16 cellular contexts compared by ENCODE assay signal in genomic region chr3:153246805-153247204, GRCh38.
DNase-seq lines count a peak whose midpoint lies in the region; ATAC-seq and TF ChIP-seq lines count a peak whose summit lies in the region.
"Had no signal": no experiment of that assay in that cellular context is flagged by ENCODE, and none has a peak within 500 bp of the region (broad histone marks: within the 10 kb centered on the region; RNA-seq: fewer than 3 reads in every experiment).

No MANE protein-coding gene starts in this region.

- in situ Hi-C loops in astrocyte of the spinal cord (cut with HindIII; ENCODE audit: low sequenced_read_pairs) = no loop called here

- intact Hi-C loops in heart right ventricle (cut with DNase I) = no loop called here
- intact Hi-C loops in left ventricle myocardium inferior (cut with micrococcal nuclease) = no loop called here
- intact Hi-C loops in left lung (cut with DNase I) = no loop called here
- intact Hi-C loops in vagina (cut with DNase I) = no loop called here

- peak overlapping the region in 6 of 10 donors; percentile 17 to 82 (median 44) for H3K27ac ChIP-seq in heart right ventricle
- H3K27ac ChIP-seq in left ventricle myocardium inferior (replicated peaks) = no peak overlapping the region
- peak overlapping the region; percentile 62 to 82 for H3K27ac ChIP-seq in left lung
- peak overlapping the region; percentile 31 for H3K27ac ChIP-seq in vagina

- peaks cover 5 to 9% of the 10 kb centered on the region in 2 donors for H3K4me1 Mint-ChIP-seq in stimulated activated naive B cell treated with anti-CD40 and anti-IgM and Interleukin-4, amounts not matched to agents 10 μg/mL and 1 μg/mL and 100 μg/mL, for 72 hours
- H3K4me1 Mint-ChIP-seq: activated naive CD8-positive, alpha-beta T cell treated with anti-CD3 and anti-CD28 coated beads, Interleukin-2, amount 10 ng/mL, durations not matched to agents 7 days and 5 days; stimulated activated naive CD8-positive, alpha-beta T cell treated with anti-CD3 and anti-CD28 coated beads, Interleukin-15, amount 100 ng/mL, for 72 hours had no signal

- H3K27me3 ChIP-seq in heart right ventricle (no peaks in the 10 kb centered on the region), left ventricle myocardium inferior (ENCODE audit: low read depth) (no peaks in the 10 kb centered on the region), left lung (no peaks in the 10 kb centered on the region), vagina (no peaks in the 10 kb centered on the region)

- H3K4me3 Mint-ChIP-seq in stimulated activated naive B cell treated with anti-CD40 and anti-IgM and Interleukin-4, amounts not matched to agents 10 μg/mL and 1 μg/mL and 100 μg/mL, for 72 hours = no peak overlapping the region
- H3K4me3 Mint-ChIP-seq: activated naive CD8-positive, alpha-beta T cell treated with anti-CD3 and anti-CD28 coated beads, Interleukin-2, amount 10 ng/mL, durations not matched to agents 7 days and 5 days; stimulated activated naive CD8-positive, alpha-beta T cell treated with anti-CD3 and anti-CD28 coated beads, Interleukin-15, amount 100 ng/mL, for 72 hours; T-helper 2 cell treated with Interferon-gamma antibody and Interleukin-4, amounts not matched to agents 5 μg/mL and 100 μg/mL, for 36 hours had no signal

- H3K27ac Mint-ChIP-seq in stimulated activated naive B cell treated with anti-CD40 and anti-IgM and Interleukin-4, amounts not matched to agents 10 μg/mL and 1 μg/mL and 100 μg/mL, for 72 hours = no peak overlapping the region
- H3K27ac Mint-ChIP-seq: activated naive CD8-positive, alpha-beta T cell treated with anti-CD3 and anti-CD28 coated beads, Interleukin-2, amount 10 ng/mL, durations not matched to agents 7 days and 5 days; T-helper 2 cell treated with Interferon-gamma antibody and Interleukin-4, amounts not matched to agents 5 μg/mL and 100 μg/mL, for 36 hours had no signal

- H3K4me1 ChIP-seq in heart right ventricle = peaks cover 0 to 36% (median 0%) of the 10 kb centered on the region in 9 donors
- H3K4me1 ChIP-seq in left ventricle myocardium inferior = no peaks in the 10 kb centered on the region
- peaks cover 3 to 29% of the 10 kb centered on the region in 2 donors for H3K4me1 ChIP-seq in left lung
- no peaks in the 10 kb centered on the region for H3K4me1 ChIP-seq in vagina

- DNase-seq in heart right ventricle (no peak), left ventricle myocardium inferior (no peak), astrocyte of the spinal cord (ENCODE audit: low read depth, low spot score) (peak; percentile 77), left lung (no peak), vagina (ENCODE audit: extremely low spot score in 2 of 2) (no peak), COLO668 (lab: John Stamatoyannopoulos, UW; ENCODE audit: unreplicated experiment) (no peak)
- no peak for DNase-seq in stimulated activated naive B cell treated with anti-CD40 and anti-IgM and Interleukin-4, amounts not matched to agents 10 μg/mL and 1 μg/mL and 100 μg/mL, for 72 hours
- DNase-seq: ACHN; activated CD8-positive, alpha-beta memory T cell treated with anti-CD3 and anti-CD28 coated beads for 24 hours; activated naive CD8-positive, alpha-beta T cell treated with anti-CD3 and anti-CD28 coated beads, Interleukin-2, amount 10 ng/mL, durations not matched to agents 7 days and 5 days; GF-D8; NCI-H748 treated with DMSO at 0.1 percent for 48 hours; stimulated activated CD4-positive, alpha-beta T cell treated with anti-CD3 and anti-CD28 coated beads, Interleukin-2, amount 100 ng/mL, for 24 hours; stimulated activated naive CD8-positive, alpha-beta T cell treated with anti-CD3 and anti-CD28 coated beads, Interleukin-15, amount 100 ng/mL, for 72 hours had no signal

- no peak overlapping the region for H3K4me3 ChIP-seq in heart right ventricle
- H3K4me3 ChIP-seq in left ventricle myocardium inferior = no peak overlapping the region
- no peak overlapping the region for H3K4me3 ChIP-seq in astrocyte of the spinal cord (ENCODE audit: low read depth, low read length)
- no peak overlapping the region for H3K4me3 ChIP-seq in left lung
- no peak overlapping the region for H3K4me3 ChIP-seq in vagina

- WGBS in heart right ventricle, 2 donors = 29 to 34% methylated on average over 1 of the region's 1 CpG

- peaks cover 0 to 6% of the 10 kb centered on the region in 2 donors for H3K27me3 Mint-ChIP-seq in stimulated activated naive B cell treated with anti-CD40 and anti-IgM and Interleukin-4, amounts not matched to agents 10 μg/mL and 1 μg/mL and 100 μg/mL, for 72 hours
- H3K27me3 Mint-ChIP-seq: activated naive CD8-positive, alpha-beta T cell treated with anti-CD3 and anti-CD28 coated beads, Interleukin-2, amount 10 ng/mL, durations not matched to agents 7 days and 5 days; stimulated activated naive CD8-positive, alpha-beta T cell treated with anti-CD3 and anti-CD28 coated beads, Interleukin-15, amount 100 ng/mL, for 72 hours had no signal

- TF ChIP-seq POLR2A in vagina (IDR thresholded peaks at IDR 0.05) = no peak

- H3K9me3 Mint-ChIP-seq in stimulated activated naive B cell treated with anti-CD40 and anti-IgM and Interleukin-4, amounts not matched to agents 10 μg/mL and 1 μg/mL and 100 μg/mL, for 72 hours = peaks cover 0 to 3% of the 10 kb centered on the region in 2 donors
- H3K9me3 Mint-ChIP-seq: stimulated activated naive CD8-positive, alpha-beta T cell treated with anti-CD3 and anti-CD28 coated beads, Interleukin-15, amount 100 ng/mL, for 72 hours had no signal

- TF ChIP-seq CTCF in heart right ventricle (IDR thresholded peaks at IDR 0.05) (no peak), left ventricle myocardium inferior (IDR thresholded peaks at IDR 0.05; ENCODE audit: borderline replicate concordance) (no peak), astrocyte of the spinal cord (IDR thresholded peaks at IDR 0.05; ENCODE audit: low read depth, low read length) (no peak), left lung (IDR thresholded peaks at IDR 0.05) (no peak), vagina (IDR thresholded peaks at IDR 0.05) (no peak)

- H3K9me3 ChIP-seq in heart right ventricle (peaks cover 0 to 6% (median 0%) of the 10 kb centered on the region in 11 donors), left ventricle myocardium inferior (replicated peaks) (peaks cover 7% of the 10 kb centered on the region), left lung (no peaks in the 10 kb centered on the region), vagina (no peaks in the 10 kb centered on the region)

- H3K36me3 Mint-ChIP-seq in stimulated activated naive B cell treated with anti-CD40 and anti-IgM and Interleukin-4, amounts not matched to agents 10 μg/mL and 1 μg/mL and 100 μg/mL, for 72 hours = no peaks in the 10 kb centered on the region
- H3K36me3 Mint-ChIP-seq: activated naive CD8-positive, alpha-beta T cell treated with anti-CD3 and anti-CD28 coated beads, Interleukin-2, amount 10 ng/mL, durations not matched to agents 7 days and 5 days had no signal

- ATAC-seq in heart right ventricle (peak in 5 of 8 donors; percentile 13 to 58 (median 45)), left lung (peak; percentile 65), HG02642 (IDR thresholded peaks at IDR 0.05; ENCODE audit: poor library complexity, unreplicated experiment) (no peak)
- no peak for ATAC-seq in stimulated activated naive B cell treated with anti-CD40 and anti-IgM and Interleukin-4, amounts not matched to agents 10 μg/mL and 1 μg/mL and 100 μg/mL, for 72 hours (replicated peaks)
- ATAC-seq: stimulated activated naive CD8-positive, alpha-beta T cell treated with anti-CD3 and anti-CD28 coated beads, Interleukin-15, amount 100 ng/mL, for 72 hours had no signal

- H3K36me3 ChIP-seq in heart right ventricle (no peaks in the 10 kb centered on the region), left ventricle myocardium inferior (no peaks in the 10 kb centered on the region), left lung (no peaks in the 10 kb centered on the region), vagina (no peaks in the 10 kb centered on the region)

Comparison
In these comparisons a context has a peak if more than half of its experiments do, and no peak if none do; other contexts are left out.
1. ATAC-seq: peak in heart right ventricle (5 of 8) and left lung (single experiment); none in stimulated activated naive B cell treated with anti-CD40 and anti-IgM and Interleukin-4, amounts not matched to agents 10 μg/mL and 1 μg/mL and 100 μg/mL, for 72 hours (0 of 2) and HG02642 (single experiment).